ENCODE assay signal across 8 cellular contexts in the genomic region with DNA sequence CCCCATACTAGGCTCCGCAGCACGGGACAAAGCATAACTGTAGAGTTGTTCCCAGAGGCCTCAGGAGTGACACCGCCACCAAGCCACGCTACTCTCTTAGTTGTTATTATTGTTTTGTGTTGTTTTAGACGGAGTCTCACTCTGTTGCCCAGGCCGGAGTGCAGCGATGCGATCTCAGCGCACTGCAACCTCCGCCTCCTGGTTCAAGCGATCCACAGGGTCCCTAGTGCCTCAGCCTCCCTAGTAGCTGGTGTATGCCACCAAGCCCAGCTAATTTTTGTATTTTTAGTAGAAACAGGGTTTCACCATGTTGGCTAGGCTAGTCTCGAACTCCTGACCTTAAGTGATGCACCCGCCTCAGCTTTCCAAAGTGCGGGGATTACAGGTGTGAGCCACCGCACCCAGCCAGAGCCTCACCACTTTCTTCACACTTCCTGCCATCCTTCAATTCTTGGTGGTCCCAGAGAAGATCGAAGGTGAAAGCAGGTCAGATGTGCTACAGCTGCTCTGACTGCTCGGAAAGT. TPM values are rescaled to one million over a fixed set of nuclear protein-coding genes. Genes with fewer than 3 reads are reported as not detected.
DNase-seq lines count a peak whose midpoint lies in the region; ATAC-seq and TF ChIP-seq lines count a peak whose summit lies in the region.

No MANE protein-coding gene starts in this region.

- ATAC-seq in heart left ventricle (no peak), mucosa of descending colon (no peak), GM18505 (IDR thresholded peaks at IDR 0.05; ENCODE audit: unreplicated experiment) (no peak)

- H3K27ac ChIP-seq in heart left ventricle (peak overlapping the region; percentile 78 to 97 (median 92)), caudate nucleus (ENCODE audit: low read depth, low read length) (peak overlapping the region; percentile 85), vagina (peak overlapping the region; percentile 74)

- 31 to 45% (median 43%) methylated on average over 17 of the region's 17 CpGs for WGBS in heart left ventricle, 4 donors

- H3K4me3 ChIP-seq in heart left ventricle (peak overlapping the region; percentile 72 to 99 (median 88)), mucosa of descending colon (peak overlapping the region; percentile 99), vagina (peak overlapping the region; percentile 64 to 98)

- no peak for TF ChIP-seq POLR2A in heart left ventricle (IDR thresholded peaks at IDR 0.05)
- TF ChIP-seq POLR2A in vagina (IDR thresholded peaks at IDR 0.05): no peak
- no peak for TF ChIP-seq POLR2A in GM18505 (IDR thresholded peaks at IDR 0.05; ENCODE audit: borderline replicate concordance, extremely low read depth, insufficient read depth, insufficient read length)

- no peaks in the 10 kb centered on the region for H3K27me3 ChIP-seq in heart left ventricle
- no peaks in the 10 kb centered on the region for H3K27me3 ChIP-seq in vagina

- TF ChIP-seq CTCF in heart left ventricle (IDR thresholded peaks at IDR 0.05): no peak
- no peak for TF ChIP-seq CTCF in mucosa of descending colon (IDR thresholded peaks at IDR 0.05)
- TF ChIP-seq CTCF in vagina (IDR thresholded peaks at IDR 0.05): no peak

- H3K4me1 ChIP-seq in heart left ventricle (peaks cover 0 to 25% (median 11%) of the 10 kb centered on the region in 12 donors), mucosa of descending colon (ENCODE audit: low read depth) (peaks cover 6% of the 10 kb centered on the region), vagina (peaks cover 14% of the 10 kb centered on the region)

- no peaks in the 10 kb centered on the region for H3K9me3 ChIP-seq in heart left ventricle
- H3K9me3 ChIP-seq in mucosa of descending colon: no peaks in the 10 kb centered on the region
- no peaks in the 10 kb centered on the region for H3K9me3 ChIP-seq in vagina

- intact Hi-C loops in heart left ventricle (cut with DNase I): loop anchor here in 1 of 10 donors (5.0 kb wide), 1 partner anchor 229 kb away; no protein-coding TSS in a partner anchor
- intact Hi-C loops in cardiac septum (cut with DNase I): loop anchor here (5.0 kb wide), 1 partner anchor 144 kb away; a partner anchor contains a TSS
- intact Hi-C loops in mucosa of descending colon (cut with DNase I, micrococcal nuclease): no loop called here
- intact Hi-C loops in vagina (cut with DNase I): no loop called here

- peaks cover 0 to 25% (median 18%) of the 10 kb centered on the region in 9 donors for H3K36me3 ChIP-seq in heart left ventricle
- H3K36me3 ChIP-seq in mucosa of descending colon (ENCODE audit: low read depth): no peaks in the 10 kb centered on the region
- H3K36me3 ChIP-seq in vagina: peaks cover 0 to 11% of the 10 kb centered on the region in 2 donors

- DNase-seq in heart left ventricle (no peak), cardiac septum (ENCODE audit: low spot score) (no peak), caudate nucleus (lab: John Stamatoyannopoulos, UW) (peak in 1 of 61 donors; percentile 55), mucosa of descending colon (no peak), vagina (ENCODE audit: extremely low spot score in 2 of 2) (no peak), pons (ENCODE audit: low spot score) (no peak)
- no peak for DNase-seq in stimulated activated CD4-positive, alpha-beta T cell treated with anti-CD3 and anti-CD28 coated beads, Interleukin-1b, Interleukin-23, amount 100 ng/mL, for 48 hours

RNA-seq across cellular contexts. Expression of a gene that starts 11.8 kb away (rescaled TPM):
- total RNA-seq in heart left ventricle: 10 to 100 TPM; 39.8 to 71.1 (median 49.2) TPM
- polyA plus RNA-seq in heart left ventricle: 10 to 100 TPM; 25.8 to 95.7 TPM
- 46.9 TPM for total RNA-seq in cardiac septum
- total RNA-seq in mucosa of descending colon: 10 to 100 TPM; 47.4 to 61.4 (median 53.7) TPM
- total RNA-seq in vagina: 55.7 TPM

RNA-seq across cellular contexts. Expression of a gene that starts 24.6 kb away (rescaled TPM):
- total RNA-seq in heart left ventricle (1 to 10 TPM in 1 of 9 donors, not detected in 8; 1.7 TPM), cardiac septum (not detected), mucosa of descending colon (not detected), vagina (not detected)
- polyA plus RNA-seq in heart left ventricle: not detected

RNA-seq across cellular contexts. Expression of a gene that starts 38.0 kb away (rescaled TPM):
- 10 to 100 TPM; 14.7 to 44.0 (median 20.6) TPM for total RNA-seq in heart left ventricle
- 10 to 100 TPM; 13.8 to 35.7 TPM for polyA plus RNA-seq in heart left ventricle
- total RNA-seq in cardiac septum: 19.8 TPM
- total RNA-seq in mucosa of descending colon: 10 to 100 TPM; 18.4 to 30.5 (median 23.5) TPM
- 30.2 TPM for total RNA-seq in vagina
